In the genomic region with DNA sequence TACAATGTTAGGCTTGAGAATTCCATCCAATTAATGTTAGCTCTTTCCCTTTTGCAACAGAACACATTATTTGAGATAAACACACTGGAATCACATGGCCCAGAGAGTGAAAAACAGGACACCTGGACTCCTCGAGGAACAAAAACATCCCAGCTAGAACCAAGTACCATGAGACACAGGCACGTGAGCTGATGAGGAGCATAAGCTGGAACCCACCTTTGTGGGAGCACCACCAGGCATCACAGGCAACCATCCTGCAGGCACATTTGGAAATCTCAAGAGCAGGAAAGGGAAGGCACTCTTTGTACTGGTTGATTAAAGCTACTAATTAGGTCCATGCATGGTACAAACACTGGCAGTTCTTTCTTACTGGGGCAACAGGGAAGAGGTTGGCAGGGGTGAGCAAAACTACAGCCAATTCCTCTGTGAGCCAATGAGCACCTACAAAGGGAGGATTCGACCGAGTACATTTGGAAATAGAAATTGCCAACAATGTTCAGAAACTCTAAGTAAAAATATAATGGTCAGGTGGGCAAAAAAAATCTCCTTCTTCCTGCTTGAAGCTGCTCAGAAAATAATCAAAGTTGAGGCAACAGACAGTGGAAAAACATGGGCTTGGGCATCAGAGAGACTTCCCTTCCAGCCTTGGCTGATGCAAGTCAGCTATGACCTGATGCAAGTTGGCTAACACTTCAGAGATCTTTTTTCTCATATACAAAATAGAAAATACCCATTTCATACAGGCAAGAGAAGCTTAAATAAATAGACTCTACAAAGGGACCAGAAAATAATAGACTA, we compare ENCODE assay signal across 14 cellular contexts.
A peak's percentile ranks its signal among the peaks of the same experiment; 100 is the strongest.
DNase-seq lines count a peak whose midpoint lies in the region; ATAC-seq, FAIRE-seq and TF ChIP-seq lines count a peak whose summit lies in the region.
"Had no signal": no experiment of that assay in that cellular context is flagged by ENCODE, and none has a peak within 500 bp of the region (broad histone marks: within the 10 kb centered on the region; RNA-seq: fewer than 3 reads in every experiment).

No MANE protein-coding gene starts in this region.

- no peaks in the 10 kb centered on the region for H3K27me3 Mint-ChIP-seq in chondrocyte (ENCODE audit: low read depth)

- no peak overlapping the region for H3K4me3 ChIP-seq in A549
- H3K4me3 ChIP-seq in small intestine (ENCODE audit: low read depth in 1 of 2, low read length in 2 of 2): no peak overlapping the region
- H3K4me3 ChIP-seq in H7 (ENCODE audit: insufficient read depth, low read depth, low read length): no peak overlapping the region

- no peak for TF ChIP-seq EP300 in A549 (IDR thresholded peaks at IDR 0.05)

- 83% methylated on average over 4 of the region's 4 CpGs for WGBS in A549 (ENCODE audit: missing lambda C conversion rate)
- WGBS in small intestine, 3 donors: 75 to 89% (median 79%) methylated on average over 4 of the region's 4 CpGs

- POLR2A ChIA-PET in A549 (lab: Yijun Ruan, JAX): interaction anchor here (0.9 to 1.5 kb wide), 2 partner anchors 108 to 214 kb away, joined by 3 to 7 read pairs; no protein-coding TSS in a partner anchor

- H3K36me3 Mint-ChIP-seq in chondrocyte (ENCODE audit: low read depth): no peaks in the 10 kb centered on the region

- CTCF ChIA-PET in A549 (lab: Yijun Ruan, JAX): interaction anchor here (1.0 to 2.9 kb wide), 5 partner anchors 8 to 502 kb away, joined by 3 to 9 read pairs (median 4); no protein-coding TSS in a partner anchor

- H3K4me1 ChIP-seq in A549 (peaks cover 19% of the 10 kb centered on the region), small intestine (ENCODE audit: control insufficient read depth in 2 of 2, insufficient read depth in 1 of 2, low read depth in 1 of 2, low read length in 1 of 2) (no peaks in the 10 kb centered on the region)

- peak overlapping the region; percentile 97 for H3K27ac Mint-ChIP-seq in chondrocyte (ENCODE audit: unreplicated experiment)
- H3K27ac Mint-ChIP-seq: activated B cell treated with CpG ODN at 0.5 μM for 24 hours had no signal

- H3K27ac ChIP-seq in A549 (peak overlapping the region; percentile 76 to 84), small intestine (ENCODE audit: low read depth in 1 of 2, low read length in 1 of 2) (no peak overlapping the region)

- no peaks in the 10 kb centered on the region for H3K9me3 Mint-ChIP-seq in chondrocyte (ENCODE audit: low read depth)
- H3K9me3 Mint-ChIP-seq: activated B cell treated with CpG ODN at 0.5 μM for 24 hours had no signal

- peaks cover 39% of the 10 kb centered on the region for H3K4me1 Mint-ChIP-seq in chondrocyte (ENCODE audit: low read depth)
- H3K4me1 Mint-ChIP-seq: activated B cell treated with CpG ODN at 0.5 μM for 24 hours had no signal

- H3K4me3 Mint-ChIP-seq in chondrocyte (ENCODE audit: unreplicated experiment): no peak overlapping the region
- H3K4me3 Mint-ChIP-seq: activated B cell treated with CpG ODN at 0.5 μM for 24 hours had no signal

- DNase-seq in A549 (ENCODE audit: low read depth in 1 of 2, low spot score in 1 of 2) (peak in 1 of 2 experiments; percentile 43), NCI-H226 (peak; percentile 6), chondrocyte (ENCODE audit: low spot score) (no peak), hepatic stellate cell (ENCODE audit: low spot score) (peak; percentile 12), small intestine (no peak), H7 (no peak)
- DNase-seq: activated B cell treated with CpG ODN at 0.5 μM for 24 hours; activated CD8-positive, alpha-beta memory T cell treated with anti-CD3 and anti-CD28 coated beads, Interleukin-2, amount 50 U/mL, for 48 hours; activated naive CD4-positive, alpha-beta T cell treated with anti-CD3 and anti-CD28 coated beads, Interleukin-2, amount 50 U/mL, for 16 hours; central memory CD4-positive, alpha-beta T cell; stimulated activated naive CD8-positive, alpha-beta T cell treated with anti-CD3 and anti-CD28 coated beads, Interleukin-15, Interleukin-2, amounts not matched to agents 100 U/mL and 50 U/mL, for 24 hours had no signal

- no peak for TF ChIP-seq POLR2A in A549 (IDR thresholded peaks at IDR 0.05; ENCODE audit: low read length)

- H3K9me3 ChIP-seq in A549 (no peaks in the 10 kb centered on the region), small intestine (ENCODE audit: control insufficient read depth, low read depth) (no peaks in the 10 kb centered on the region)

- H3K27me3 ChIP-seq in small intestine (ENCODE audit: control insufficient read depth in 2 of 2, insufficient read depth in 2 of 2, low read length in 2 of 2) (no peaks in the 10 kb centered on the region), H7 (ENCODE audit: control insufficient read depth, insufficient read depth, low read length) (no peaks in the 10 kb centered on the region)

- TF ChIP-seq RAD21 in A549 (conservative IDR thresholded peaks at IDR 0.05 in 1 of 2, IDR thresholded peaks at IDR 0.05 in 1 of 2): no peak

- peak overlapping the region; percentile 45 for H3K4me2 ChIP-seq in A549

- TF ChIP-seq CTCF in A549 (IDR thresholded peaks at IDR 0.05) (no peak), chondrocyte (IDR thresholded peaks at IDR 0.05) (no peak)

- FAIRE-seq in A549 (lab: Jason Lieb, UNC): no peak
- no peak for FAIRE-seq in small intestine (lab: Jason Lieb, UNC)
- FAIRE-seq: endothelial cell of umbilical vein had no signal

- peak; percentile 39 to 48; a peak in 4 of 6 replicates for ATAC-seq in A549
- ATAC-seq in HG03354 (IDR thresholded peaks at IDR 0.05; ENCODE audit: poor library complexity, severe bottlenecking, unreplicated experiment): no peak
- no peak for ATAC-seq in GM19455 (IDR thresholded peaks at IDR 0.05; ENCODE audit: unreplicated experiment)
- ATAC-seq: stimulated activated naive CD8-positive, alpha-beta T cell treated with anti-CD3 and anti-CD28 coated beads, Interleukin-15, Interleukin-2, amounts not matched to agents 100 U/mL and 50 U/mL, for 24 hours had no signal

- H3K36me3 ChIP-seq in small intestine (ENCODE audit: control insufficient read depth in 2 of 2, insufficient read depth in 2 of 2, low read length in 2 of 2) (no peaks in the 10 kb centered on the region), H7 (replicated peaks; ENCODE audit: control insufficient read depth, insufficient read depth, low read length) (no peaks in the 10 kb centered on the region)

TF ChIP-seq in A549, 52 proteins besides CTCF, POLR2A, EP300 and RAD21:
- TF ChIP-seq KDM1A (IDR thresholded peaks at IDR 0.05; ENCODE audit: low read depth) (no peak), CEBPB (IDR thresholded peaks at IDR 0.05) (peak; percentile 38 to 39; a peak in 3 of 4 replicates)

Comparison
In these comparisons a context has a peak if more than half of its experiments do, and no peak if none do; other contexts are left out.
1. ATAC-seq: peak in A549 (2 of 2); none in HG03354 (single experiment) and GM19455 (single experiment).
2. DNase-seq: peak in NCI-H226 (single experiment) and hepatic stellate cell (single experiment); none in chondrocyte (single experiment), small intestine (single experiment) and H7 (single experiment).
3. H3K27ac ChIP-seq: peak in A549 (2 of 2); none in small intestine (0 of 2).